ENCODE assay signal across 14 cellular contexts in the genomic region with DNA sequence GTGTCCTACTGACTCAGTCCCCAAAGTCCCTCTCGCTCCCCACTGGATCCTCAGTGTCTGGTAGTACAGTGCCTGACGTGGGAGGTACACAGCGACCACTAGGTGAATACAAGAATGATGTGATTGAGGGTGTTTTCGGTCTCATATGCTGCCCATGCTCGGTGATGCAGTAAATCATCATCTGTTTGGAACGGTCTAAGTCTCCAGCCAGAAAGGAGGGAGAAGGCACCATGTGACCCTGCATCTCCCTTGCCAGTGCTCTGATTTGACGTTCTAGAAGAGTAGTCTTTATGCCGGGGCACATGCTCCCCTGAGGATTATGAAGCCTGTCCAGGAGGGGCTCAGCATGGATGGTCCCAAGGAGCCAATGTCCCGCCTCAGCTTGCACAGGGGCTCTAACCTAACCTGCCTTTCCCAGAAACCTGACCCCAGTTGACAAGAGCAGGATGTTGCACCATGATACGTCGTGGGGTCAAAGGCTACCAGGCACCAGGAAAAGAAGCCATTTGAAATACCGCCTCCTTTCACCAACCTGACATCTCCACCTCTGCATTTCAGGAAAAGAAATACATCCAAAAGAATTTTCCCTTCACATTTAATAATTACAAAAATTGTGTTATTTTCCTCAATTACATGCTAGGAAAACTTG. TPM values are rescaled to one million over a fixed set of nuclear protein-coding genes. Genes with fewer than 3 reads are reported as not detected.
A peak's percentile ranks its signal among the peaks of the same experiment; 100 is the strongest.
DNase-seq lines count a peak whose midpoint lies in the region; ATAC-seq, FAIRE-seq and TF ChIP-seq lines count a peak whose summit lies in the region.
"Had no signal": no experiment of that assay in that cellular context is flagged by ENCODE, and none has a peak within 500 bp of the region (broad histone marks: within the 10 kb centered on the region; RNA-seq: fewer than 3 reads in every experiment).

No MANE protein-coding gene starts in this region.

- H3K4me2 ChIP-seq in Karpas-422 (ENCODE audit: low read depth, low read length, poor library complexity, severe bottlenecking) (peak overlapping the region; percentile 67), GM12878 (ENCODE audit: control insufficient read depth, insufficient read depth) (no peak overlapping the region)

- RAD21 ChIA-PET in GM12878 (lab: Charles Lee; ENCODE audit: unreplicated experiment), result no interaction called here

- TF ChIP-seq EP300 in GM12878 (IDR thresholded peaks at IDR 0.05; ENCODE audit: borderline replicate concordance in 1 of 2, control insufficient read depth in 1 of 2, low read depth in 2 of 2, low read length in 2 of 2), result no peak

- H3K36me3 ChIP-seq in Karpas-422 (ENCODE audit: insufficient read depth, low read length) (no peaks in the 10 kb centered on the region), GM12878 (ENCODE audit: control insufficient read depth in 2 of 2, insufficient read depth in 2 of 2, low read length in 1 of 2) (no peaks in the 10 kb centered on the region)
- H3K36me3 ChIP-seq: Peyer's patch had no signal

- TF ChIP-seq CTCF in GM12878 (IDR thresholded peaks at IDR 0.05 in 2 of 3, conservative IDR thresholded peaks at IDR 0.05 in 1 of 3; ENCODE audit: control insufficient read depth in 2 of 3, extremely low read depth in 1 of 3, insufficient read depth in 1 of 3, low read depth in 3 of 3, low read length in 3 of 3), result no peak

- H3K4me3 ChIP-seq in Karpas-422 (ENCODE audit: low read length) (0 out of 2 replicates have a peak overlapping the region, but pooled peaks have one; percentile 25), GM12878 (no peak overlapping the region)
- H3K4me3 ChIP-seq: Peyer's patch had no signal

- CTCF ChIA-PET in GM12878 (lab: Yijun Ruan, JAX), result no interaction called here

- H3K9me3 ChIP-seq in Karpas-422 (ENCODE audit: low read length) (no peaks in the 10 kb centered on the region), GM12878 (replicated peaks; ENCODE audit: control insufficient read depth, insufficient read depth, low read length) (no peaks in the 10 kb centered on the region)
- H3K9me3 ChIP-seq: Peyer's patch had no signal

- H4K20me1 ChIP-seq in Karpas-422 (ENCODE audit: insufficient read depth, low read depth, low read length) (0 out of 2 replicates have a peak, but pooled peaks cover 5% of the 10 kb centered on the region), GM12878 (ENCODE audit: control insufficient read depth, insufficient read depth) (no peaks in the 10 kb centered on the region)

- TF ChIP-seq POLR2A in GM12878 (IDR thresholded peaks at IDR 0.05; ENCODE audit: low read depth, low read length), result no peak

- peak; percentile 39 for DNase-seq in Karpas-422
- DNase-seq in GM12878 (ENCODE audit: low read depth, low spot score), result no peak
- peak; percentile 7 for DNase-seq in iPS-NIHi7 (ENCODE audit: extremely low spot score)
- DNase-seq in NCI-H446 (lab: John Stamatoyannopoulos, UW), result no peak
- no peak for DNase-seq in SK-N-DZ (ENCODE audit: low spot score)
- no peak for DNase-seq in activated CD4-positive, alpha-beta T cell treated with anti-CD3 and anti-CD28 coated beads for 1 hour
- DNase-seq: CD8-positive, alpha-beta memory T cell; KG1; NCI-H1417; NCI-H2029 treated with DMSO at 0.1 percent for 48 hours; Peyer's patch; SW 1271 had no signal

- SMC1A ChIA-PET in GM12878 (lab: Charles Lee; ENCODE audit: uncharacterized antibody, unreplicated experiment), result no interaction called here

- H3K27me3 ChIP-seq in Karpas-422 (ENCODE audit: low read length), result no peaks in the 10 kb centered on the region
- no peaks in the 10 kb centered on the region for H3K27me3 ChIP-seq in GM12878 (replicated peaks in 1 of 2; ENCODE audit: control insufficient read depth in 2 of 2, insufficient read depth in 2 of 2, low read length in 1 of 2)
- H3K27me3 ChIP-seq: Peyer's patch had no signal

- FAIRE-seq in GM12878 (lab: Jason Lieb, UNC), result no peak
- FAIRE-seq: D721Med, H54 had no signal

- no peak overlapping the region for H3K27ac ChIP-seq in Karpas-422 (ENCODE audit: low read length)
- H3K27ac ChIP-seq in GM12878 (ENCODE audit: control insufficient read depth, insufficient read depth), result no peak overlapping the region
- H3K27ac ChIP-seq: Peyer's patch had no signal

- H3K4me1 ChIP-seq in Karpas-422 (ENCODE audit: low read length) (peaks cover 18% of the 10 kb centered on the region), GM12878 (ENCODE audit: control insufficient read depth, insufficient read depth, low read length) (no peaks in the 10 kb centered on the region)
- H3K4me1 ChIP-seq: Peyer's patch had no signal

- no peaks in the 10 kb centered on the region for H3K79me2 ChIP-seq in Karpas-422 (ENCODE audit: low read length)
- no peaks in the 10 kb centered on the region for H3K79me2 ChIP-seq in GM12878 (ENCODE audit: control insufficient read depth, insufficient read depth, low read length)

- 20% methylated on average over 12 of the region's 12 CpGs for WGBS in GM12878 (ENCODE audit: insufficient coverage, insufficient replicate concordance, low lambda C conversion rate, missing lambda C conversion rate)

- POLR2A ChIA-PET in GM12878 (lab: Charles Lee), result no interaction called here

- H2AFZ ChIP-seq in Karpas-422 (ENCODE audit: low read length), result no peak overlapping the region
- H2AFZ ChIP-seq in GM12878 (ENCODE audit: control insufficient read depth, low read depth, low read length), result no peak overlapping the region

- intact Hi-C loops in GM12878 (cut with micrococcal nuclease; ENCODE audit: unreplicated experiment), result no loop called here

- no peak for TF ChIP-seq RAD21 in GM12878 (IDR thresholded peaks at IDR 0.05; ENCODE audit: insufficient read depth, low read depth, low read length)

- peak; percentile 42 for ATAC-seq in GM12878

- H3K9ac ChIP-seq in Karpas-422 (ENCODE audit: low read length) (peak overlapping the region; percentile 35; the same call in 1 of the 2 replicates), GM12878 (ENCODE audit: control insufficient read depth, insufficient read depth, low read length) (no peak overlapping the region)

- in situ Hi-C loops in GM12878 (cut with MboI), result no loop called here

- no TSS peak for BruUV-seq in GM12878 (replicated peaks; lab: Mats Ljungman, UMichigan)

- H3K9me2 ChIP-seq in Karpas-422 (replicated peaks; ENCODE audit: insufficient read depth, low read length), result no peaks in the 10 kb centered on the region

RNA-seq across cellular contexts. Expression of gene PLXNB3, which starts 13.8 kb away (rescaled TPM):
- not detected in 2 replicates for total RNA-seq in Karpas-422 (2014; rRNA removed; shearing (Covaris generic); ENCODE audit: low replicate concordance)
- 0.31 TPM in 1 of 2 replicates, not detected in the other for total RNA-seq in GM12878 (2013; cell fraction: nucleolus; rRNA removed)
- not detected in 2 replicates for total RNA-seq in GM12878 (2014; rRNA removed)
- not detected in 2 replicates for total RNA-seq in GM12878 (2014; rRNA removed; fragmentation: Illumina TruSeq; extraction: Trizol)
- 0.21 and 0.53 TPM in 2 replicates for total RNA-seq in GM12878 (2021)
- polyA plus RNA-seq in GM12878 (2011; ENCODE audit: low read depth), result 0.31 TPM
- polyA plus RNA-seq in GM12878 (2011; rRNA removed), result 0.14 and 0.20 TPM in 2 replicates
- polyA plus RNA-seq in GM12878 (2011; cell fraction: cytosol; rRNA removed), result 0.09 and 0.38 TPM in 2 replicates
- polyA plus RNA-seq in GM12878 (2011; cell fraction: nucleus; rRNA removed), result 3.5 and 3.7 TPM in 2 replicates
- polyA plus RNA-seq in GM12878 (2012), result 0.19 and 0.79 TPM in 2 replicates
- 0.18 TPM in 1 of 2 replicates, not detected in the other for polyA plus RNA-seq in GM12878 (2014; fragmentation: Illumina TruSeq; extraction: Trizol)
- polyA plus RNA-seq in GM12878 (2014; fragmentation: Nextera tagmentation; extraction: Ambion mirVana), result not detected
- polyA plus RNA-seq in GM12878 (2014; rRNA removed), result 0.62 and 0.68 TPM in 2 replicates
- polyA plus RNA-seq in GM12878 (2016; fragmentation: Nextera tagmentation; extraction: Ambion mirVana), result under 1 TPM; 0.06 to 0.43 TPM
- 0.82 TPM in 1 of 2 replicates, not detected in the other for polyA minus RNA-seq in GM12878 (2011; rRNA and poly(A)+ RNA removed)
- polyA minus RNA-seq in GM12878 (2011; cell fraction: cytosol; rRNA and poly(A)+ RNA removed), result 0.94 TPM in 1 of 2 replicates, not detected in the other
- 0.36 and 0.48 TPM in 2 replicates for polyA minus RNA-seq in GM12878 (2011; cell fraction: nucleus; rRNA and poly(A)+ RNA removed)
- 0.53 and 1.4 TPM in 2 replicates for polyA plus RNA-seq in SK-N-DZ (2014; cell fraction: cytosol; rRNA removed)
- polyA plus RNA-seq in SK-N-DZ (2014; cell fraction: nucleus; rRNA removed), result 6.2 and 8.0 TPM in 2 replicates
- polyA plus RNA-seq: CD8-positive, alpha-beta memory T cell had no signal

RNA-seq across cellular contexts. Expression of gene ABCD1, which starts 25.6 kb away (rescaled TPM):
- total RNA-seq in Karpas-422 (2014; rRNA removed; shearing (Covaris generic); ENCODE audit: low replicate concordance), result 1.9 and 4.1 TPM in 2 replicates
- 10.6 and 14.9 TPM in 2 replicates for total RNA-seq in GM12878 (2013; cell fraction: nucleolus; rRNA removed)
- 3.8 and 5.1 TPM in 2 replicates for total RNA-seq in GM12878 (2014; rRNA removed)
- total RNA-seq in GM12878 (2014; rRNA removed; fragmentation: Illumina TruSeq; extraction: Trizol), result 1.4 and 1.8 TPM in 2 replicates
- 6.5 and 6.8 TPM in 2 replicates for total RNA-seq in GM12878 (2021)
- 1.9 TPM for polyA plus RNA-seq in GM12878 (2011; ENCODE audit: low read depth)
- polyA plus RNA-seq in GM12878 (2011; rRNA removed), result 0.55 and 1.3 TPM in 2 replicates
- 1.6 and 1.9 TPM in 2 replicates for polyA plus RNA-seq in GM12878 (2011; cell fraction: cytosol; rRNA removed)
- polyA plus RNA-seq in GM12878 (2011; cell fraction: nucleus; rRNA removed), result 8.1 and 9.6 TPM in 2 replicates
- 3.9 and 4.1 TPM in 2 replicates for polyA plus RNA-seq in GM12878 (2012)
- 0.19 and 0.96 TPM in 2 replicates for polyA plus RNA-seq in GM12878 (2014; fragmentation: Illumina TruSeq; extraction: Trizol)
- under 1 TPM; 0.13 to 0.35 TPM for polyA plus RNA-seq in GM12878 (2014; fragmentation: Nextera tagmentation; extraction: Ambion mirVana)
- 3.9 and 5.1 TPM in 2 replicates for polyA plus RNA-seq in GM12878 (2014; rRNA removed)
- 1 to 10 TPM; 1.4 to 1.6 TPM for polyA plus RNA-seq in GM12878 (2016; fragmentation: Nextera tagmentation; extraction: Ambion mirVana)
- polyA minus RNA-seq in GM12878 (2011; rRNA and poly(A)+ RNA removed), result 2.3 and 4.7 TPM in 2 replicates
- 2.3 and 2.5 TPM in 2 replicates for polyA minus RNA-seq in GM12878 (2011; cell fraction: cytosol; rRNA and poly(A)+ RNA removed)
- 6.9 and 13.2 TPM in 2 replicates for polyA minus RNA-seq in GM12878 (2011; cell fraction: nucleus; rRNA and poly(A)+ RNA removed)
- 7.7 and 10.2 TPM in 2 replicates for polyA plus RNA-seq in SK-N-DZ (2014; cell fraction: cytosol; rRNA removed)
- polyA plus RNA-seq in SK-N-DZ (2014; cell fraction: nucleus; rRNA removed), result 12.3 and 13.9 TPM in 2 replicates

RNA-seq across cellular contexts. Expression of gene BCAP31, which starts 26.1 kb away (rescaled TPM):
- 99.7 and 110 TPM in 2 replicates for total RNA-seq in Karpas-422 (2014; rRNA removed; shearing (Covaris generic); ENCODE audit: low replicate concordance)
- total RNA-seq in GM12878 (2013; cell fraction: nucleolus; rRNA removed), result 51.0 and 52.3 TPM in 2 replicates
- 62.7 and 72.8 TPM in 2 replicates for total RNA-seq in GM12878 (2014; rRNA removed)
- 61.5 and 63.1 TPM in 2 replicates for total RNA-seq in GM12878 (2014; rRNA removed; fragmentation: Illumina TruSeq; extraction: Trizol)
- 104 and 109 TPM in 2 replicates for total RNA-seq in GM12878 (2021)
- polyA plus RNA-seq in GM12878 (2011; ENCODE audit: low read depth), result 105 TPM
- 52.8 and 82.4 TPM in 2 replicates for polyA plus RNA-seq in GM12878 (2011; rRNA removed)
- polyA plus RNA-seq in GM12878 (2011; cell fraction: cytosol; rRNA removed), result 80.8 and 95.5 TPM in 2 replicates
- polyA plus RNA-seq in GM12878 (2011; cell fraction: nucleus; rRNA removed), result 56.0 and 56.2 TPM in 2 replicates
- polyA plus RNA-seq in GM12878 (2012), result 91.6 and 145 TPM in 2 replicates
- polyA plus RNA-seq in GM12878 (2014; fragmentation: Illumina TruSeq; extraction: Trizol), result 73.4 and 78.7 TPM in 2 replicates
- polyA plus RNA-seq in GM12878 (2014; fragmentation: Nextera tagmentation; extraction: Ambion mirVana), result 100 to 1,000 TPM; 201 to 246 TPM
- polyA plus RNA-seq in GM12878 (2014; rRNA removed), result 71.3 and 79.4 TPM in 2 replicates
- polyA plus RNA-seq in GM12878 (2016; fragmentation: Nextera tagmentation; extraction: Ambion mirVana), result 100 to 1,000 TPM; 163 to 166 TPM
- 80.5 and 90.3 TPM in 2 replicates for polyA minus RNA-seq in GM12878 (2011; rRNA and poly(A)+ RNA removed)
- 25.3 and 32.3 TPM in 2 replicates for polyA minus RNA-seq in GM12878 (2011; cell fraction: cytosol; rRNA and poly(A)+ RNA removed)
- 14.9 and 28.0 TPM in 2 replicates for polyA minus RNA-seq in GM12878 (2011; cell fraction: nucleus; rRNA and poly(A)+ RNA removed)
- polyA plus RNA-seq in SK-N-DZ (2014; cell fraction: cytosol; rRNA removed), result 136 and 164 TPM in 2 replicates
- polyA plus RNA-seq in SK-N-DZ (2014; cell fraction: nucleus; rRNA removed), result 43.7 and 77.0 TPM in 2 replicates

RNA-seq across cellular contexts. Expression of gene SRPK3, which starts 30.6 kb away (rescaled TPM):
- total RNA-seq in Karpas-422 (2014; rRNA removed; shearing (Covaris generic); ENCODE audit: low replicate concordance), result not detected in 2 replicates
- not detected in 2 replicates for total RNA-seq in GM12878 (2013; cell fraction: nucleolus; rRNA removed)
- total RNA-seq in GM12878 (2014; rRNA removed), result not detected in 2 replicates
- not detected in 2 replicates for total RNA-seq in GM12878 (2014; rRNA removed; fragmentation: Illumina TruSeq; extraction: Trizol)
- not detected in 2 replicates for total RNA-seq in GM12878 (2021)
- polyA plus RNA-seq in GM12878 (2011; ENCODE audit: low read depth), result 0.13 TPM
- not detected in 2 replicates for polyA plus RNA-seq in GM12878 (2011; rRNA removed)
- polyA plus RNA-seq in GM12878 (2011; cell fraction: cytosol; rRNA removed), result not detected in 2 replicates
- polyA plus RNA-seq in GM12878 (2011; cell fraction: nucleus; rRNA removed), result 0.07 and 0.21 TPM in 2 replicates
- 0.14 and 0.22 TPM in 2 replicates for polyA plus RNA-seq in GM12878 (2012)
- polyA plus RNA-seq in GM12878 (2014; fragmentation: Illumina TruSeq; extraction: Trizol), result not detected in 2 replicates
- under 1 TPM in 1 of 2 experiments, not detected in 1; 0.05 TPM for polyA plus RNA-seq in GM12878 (2014; fragmentation: Nextera tagmentation; extraction: Ambion mirVana)
- polyA plus RNA-seq in GM12878 (2014; rRNA removed), result not detected in 2 replicates
- polyA plus RNA-seq in GM12878 (2016; fragmentation: Nextera tagmentation; extraction: Ambion mirVana), result under 1 TPM in 1 of 2 experiments, not detected in 1; 0.19 TPM
- not detected in 2 replicates for polyA minus RNA-seq in GM12878 (2011; rRNA and poly(A)+ RNA removed)
- not detected in 2 replicates for polyA minus RNA-seq in GM12878 (2011; cell fraction: cytosol; rRNA and poly(A)+ RNA removed)
- not detected in 2 replicates for polyA minus RNA-seq in GM12878 (2011; cell fraction: nucleus; rRNA and poly(A)+ RNA removed)
- 0.47 and 0.61 TPM in 2 replicates for polyA plus RNA-seq in SK-N-DZ (2014; cell fraction: cytosol; rRNA removed)
- polyA plus RNA-seq in SK-N-DZ (2014; cell fraction: nucleus; rRNA removed), result 1.2 and 2.8 TPM in 2 replicates
- total RNA-seq: CD8-positive, alpha-beta memory T cell had no signal
- polyA plus RNA-seq: CD8-positive, alpha-beta memory T cell had no signal

RNA-seq across cellular contexts. Expression of gene IDH3G, which starts 43.9 kb away (rescaled TPM):
- 46.5 and 80.7 TPM in 2 replicates for total RNA-seq in Karpas-422 (2014; rRNA removed; shearing (Covaris generic); ENCODE audit: low replicate concordance)
- 32.7 and 39.1 TPM in 2 replicates for total RNA-seq in GM12878 (2013; cell fraction: nucleolus; rRNA removed)
- total RNA-seq in GM12878 (2014; rRNA removed) (69.3 and 78.5 TPM in 2 replicates), GM12878 (2014; rRNA removed; fragmentation: Illumina TruSeq; extraction: Trizol) (38.6 and 41.5 TPM in 2 replicates), GM12878 (2021) (61.3 and 69.0 TPM in 2 replicates)
- 33.4 TPM for polyA plus RNA-seq in GM12878 (2011; ENCODE audit: low read depth)
- polyA plus RNA-seq in GM12878 (2011; rRNA removed) (22.6 and 49.1 TPM in 2 replicates), GM12878 (2014; fragmentation: Illumina TruSeq; extraction: Trizol) (32.7 and 64.2 TPM in 2 replicates), GM12878 (2014; fragmentation: Nextera tagmentation; extraction: Ambion mirVana) (10 to 100 TPM; 26.3 to 34.4 TPM), GM12878 (2014; rRNA removed) (77.9 and 81.4 TPM in 2 replicates), GM12878 (2016; fragmentation: Nextera tagmentation; extraction: Ambion mirVana) (100 to 1,000 TPM in 1 of 2 experiments, 10 to 100 TPM in 1; 96.5 to 102 TPM)
- polyA plus RNA-seq in GM12878 (2011; cell fraction: cytosol; rRNA removed), result 78.3 and 106 TPM in 2 replicates
- 169 and 193 TPM in 2 replicates for polyA plus RNA-seq in GM12878 (2011; cell fraction: nucleus; rRNA removed)
- 71.2 and 75.4 TPM in 2 replicates for polyA plus RNA-seq in GM12878 (2012)
- polyA minus RNA-seq in GM12878 (2011; rRNA and poly(A)+ RNA removed), result 94.4 and 103 TPM in 2 replicates
- polyA minus RNA-seq in GM12878 (2011; cell fraction: cytosol; rRNA and poly(A)+ RNA removed), result 29.4 and 29.5 TPM in 2 replicates
- 29.4 and 50.1 TPM in 2 replicates for polyA minus RNA-seq in GM12878 (2011; cell fraction: nucleus; rRNA and poly(A)+ RNA removed)
- polyA plus RNA-seq in SK-N-DZ (2014; cell fraction: cytosol; rRNA removed), result 52.3 and 57.8 TPM in 2 replicates
- polyA plus RNA-seq in SK-N-DZ (2014; cell fraction: nucleus; rRNA removed), result 86.4 and 96.6 TPM in 2 replicates

Comparison
In these comparisons a context has a peak if more than half of its experiments do, and no peak if none do; other contexts are left out.
1. DNase-seq: peak in Karpas-422 (single experiment) and iPS-NIHi7 (single experiment); none in GM12878 (single experiment), NCI-H446 (0 of 2), SK-N-DZ (single experiment) and activated CD4-positive, alpha-beta T cell treated with anti-CD3 and anti-CD28 coated beads for 1 hour (single experiment).